ENCODE assay signal across 23 cellular contexts in the genomic region with DNA sequence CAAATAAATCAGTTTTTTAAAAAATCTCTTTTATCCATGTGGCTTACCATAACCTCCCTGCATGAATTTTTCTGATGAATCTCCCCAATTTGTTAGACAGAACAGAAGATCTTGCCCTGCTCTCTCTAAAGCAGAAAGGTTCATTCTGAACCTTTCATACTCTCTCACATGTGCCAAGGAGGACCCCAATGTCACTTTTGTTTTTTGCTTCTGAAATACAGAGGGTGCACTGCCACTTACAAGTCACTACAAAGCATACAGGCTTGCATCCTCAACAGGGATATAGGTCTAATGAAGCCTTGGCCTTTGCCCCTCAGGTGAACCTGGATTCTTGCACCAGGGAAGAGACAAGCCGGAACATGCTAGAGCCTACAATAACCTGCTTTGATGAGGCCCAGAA. TPM values are rescaled to one million over a fixed set of nuclear protein-coding genes. Genes with fewer than 3 reads are reported as not detected.
DNase-seq lines count a peak whose midpoint lies in the region; ATAC-seq, FAIRE-seq and TF ChIP-seq lines count a peak whose summit lies in the region.
"Had no signal": no experiment of that assay in that cellular context is flagged by ENCODE, and none has a peak within 500 bp of the region (broad histone marks: within the 10 kb centered on the region; RNA-seq: fewer than 3 reads in every experiment).

No MANE protein-coding gene starts in this region.

- H4K20me1 ChIP-seq in astrocyte (ENCODE audit: insufficient read depth, low read length): peaks cover 38% of the 10 kb centered on the region

- H3K27me3 Mint-ChIP-seq in HFFc6 (ENCODE audit: insufficient read depth) (no peaks in the 10 kb centered on the region; the same call in 1 of the 2 replicates), astrocyte (ENCODE audit: low read depth, unreplicated experiment) (no peaks in the 10 kb centered on the region)

- H3K36me3 ChIP-seq in ACC112 (ENCODE audit: insufficient read depth, low read length) (peaks cover 56% of the 10 kb centered on the region), astrocyte (ENCODE audit: insufficient read depth, low read length) (peaks cover 44% of the 10 kb centered on the region), skeletal muscle satellite cell (ENCODE audit: insufficient read depth, low read length) (peaks cover 56% of the 10 kb centered on the region)
- H3K36me3 ChIP-seq: HAP-1 had no signal

- H3K9me3 Mint-ChIP-seq in HFFc6 (peaks cover 4% of the 10 kb centered on the region; the same call in 1 of the 2 replicates), astrocyte (ENCODE audit: unreplicated experiment) (peaks cover 2% of the 10 kb centered on the region)
- no peaks in the 10 kb centered on the region for H3K9me3 Mint-ChIP-seq in activated naive CD4-positive, alpha-beta T cell treated with anti-CD3 and anti-CD28 coated beads, Interleukin-2, amount 50 U/mL, for 72 hours
- H3K9me3 Mint-ChIP-seq: CD4-positive, CD25-positive, alpha-beta regulatory T cell had no signal

- no peaks in the 10 kb centered on the region for H3K27me3 ChIP-seq in ACC112 (ENCODE audit: insufficient read depth, low read length)
- H3K27me3 ChIP-seq in astrocyte (ENCODE audit: insufficient read depth, low read length): no peaks in the 10 kb centered on the region
- no peaks in the 10 kb centered on the region for H3K27me3 ChIP-seq in skeletal muscle satellite cell (ENCODE audit: control insufficient read depth, insufficient read depth, low read length)

- DNase-seq in HFFc6 (no peak), astrocyte (ENCODE audit: low read depth) (no peak)
- no peak for DNase-seq in activated naive CD4-positive, alpha-beta T cell treated with anti-CD3 and anti-CD28 coated beads, Interleukin-2, amount 50 U/mL, for 72 hours (ENCODE audit: low spot score in 2 of 2)
- DNase-seq: 8988T; C1 segment of cervical spinal cord; CD4-positive, CD25-positive, alpha-beta regulatory T cell; CD8-positive, alpha-beta memory T cell; COR-L47; DMS153; DMS79; GDM1; IMR-90 had no signal

- peaks cover 52% of the 10 kb centered on the region for H3K36me3 Mint-ChIP-seq in HFFc6 (ENCODE audit: low read depth)
- peaks cover 6% of the 10 kb centered on the region for H3K36me3 Mint-ChIP-seq in astrocyte (ENCODE audit: low read depth, unreplicated experiment)
- H3K36me3 Mint-ChIP-seq in activated naive CD4-positive, alpha-beta T cell treated with anti-CD3 and anti-CD28 coated beads, Interleukin-2, amount 50 U/mL, for 72 hours: no peaks in the 10 kb centered on the region
- H3K36me3 Mint-ChIP-seq: CD4-positive, CD25-positive, alpha-beta regulatory T cell; CD8-positive, alpha-beta memory T cell had no signal

- no peak for FAIRE-seq in astrocyte (lab: Jason Lieb, UNC)
- FAIRE-seq: GM12892, GM18507, H1, HTR-8/SVneo, K562 had no signal

- H3K9ac ChIP-seq in astrocyte (ENCODE audit: low read length): peak overlapping the region; percentile 91
- peak overlapping the region; percentile 63 for H3K9ac ChIP-seq in skeletal muscle satellite cell (ENCODE audit: low read depth, low read length)

- H3K27ac ChIP-seq in ACC112 (ENCODE audit: low read depth, low read length): peak overlapping the region; percentile 80
- peak overlapping the region; percentile 5 for H3K27ac ChIP-seq in astrocyte (ENCODE audit: low read depth, low read length)

- H3K4me3 ChIP-seq in ACC112 (ENCODE audit: low read depth, low read length): peak overlapping the region; percentile 79; the same call in 1 of the 2 replicates
- no peak overlapping the region for H3K4me3 ChIP-seq in astrocyte (ENCODE audit: insufficient read depth, low read depth, low read length)
- H3K4me3 ChIP-seq in skeletal muscle satellite cell (ENCODE audit: low read length): no peak overlapping the region
- H3K4me3 ChIP-seq: HAP-1, K562 had no signal

- H3K79me2 ChIP-seq in ACC112 (ENCODE audit: control insufficient read depth, insufficient read depth, low read length, unreplicated experiment) (peaks cover 40% of the 10 kb centered on the region), astrocyte (ENCODE audit: insufficient read depth, low read length) (peaks cover 60% of the 10 kb centered on the region)

- H3K9me3 ChIP-seq in astrocyte (ENCODE audit: insufficient read depth, low read depth, low read length) (no peaks in the 10 kb centered on the region), skeletal muscle satellite cell (replicated peaks; ENCODE audit: low read length) (no peaks in the 10 kb centered on the region)
- H3K9me3 ChIP-seq: HAP-1 had no signal

- H3K27ac Mint-ChIP-seq in HFFc6: peak overlapping the region; percentile 25; the same call in 1 of the 2 replicates
- H3K27ac Mint-ChIP-seq in astrocyte (ENCODE audit: unreplicated experiment): no peak overlapping the region
- no peak overlapping the region for H3K27ac Mint-ChIP-seq in activated naive CD4-positive, alpha-beta T cell treated with anti-CD3 and anti-CD28 coated beads, Interleukin-2, amount 50 U/mL, for 72 hours
- H3K27ac Mint-ChIP-seq: B cell; CD4-positive, CD25-positive, alpha-beta regulatory T cell had no signal

- H3K4me3 Mint-ChIP-seq in HFFc6 (no peak overlapping the region), astrocyte (ENCODE audit: unreplicated experiment) (no peak overlapping the region)
- H3K4me3 Mint-ChIP-seq: B cell; CD4-positive, CD25-positive, alpha-beta regulatory T cell; CD8-positive, alpha-beta memory T cell had no signal

- TF ChIP-seq CTCF in HFFc6 (IDR thresholded peaks at IDR 0.05) (no peak), astrocyte (IDR thresholded peaks at IDR 0.05; ENCODE audit: insufficient read depth, low read depth, low read length) (no peak)

- no peak for ATAC-seq in HG03439 (IDR thresholded peaks at IDR 0.05; ENCODE audit: unreplicated experiment)
- ATAC-seq in activated naive CD4-positive, alpha-beta T cell treated with anti-CD3 and anti-CD28 coated beads, Interleukin-2, amount 50 U/mL, for 72 hours: no peak
- ATAC-seq in GM21717 (IDR thresholded peaks at IDR 0.05; ENCODE audit: unreplicated experiment): no peak
- ATAC-seq: K562 had no signal

- H3K4me1 Mint-ChIP-seq in HFFc6 (ENCODE audit: low read depth) (peaks cover 68% of the 10 kb centered on the region), astrocyte (ENCODE audit: low read depth, unreplicated experiment) (peaks cover 15% of the 10 kb centered on the region)
- H3K4me1 Mint-ChIP-seq: CD4-positive, CD25-positive, alpha-beta regulatory T cell; CD8-positive, alpha-beta memory T cell had no signal

- no peak overlapping the region for H2AFZ ChIP-seq in ACC112 (ENCODE audit: low read length, unreplicated experiment)
- H2AFZ ChIP-seq in astrocyte (ENCODE audit: low read depth, low read length): no peak overlapping the region

- H3K4me2 ChIP-seq in astrocyte (ENCODE audit: low read length): peak overlapping the region; percentile 81
- peak overlapping the region; percentile 82 for H3K4me2 ChIP-seq in skeletal muscle satellite cell (ENCODE audit: low read length)

- H3K4me1 ChIP-seq in ACC112 (ENCODE audit: control insufficient read depth, insufficient read depth, low read length, unreplicated experiment) (peaks cover 32% of the 10 kb centered on the region), astrocyte (ENCODE audit: insufficient read depth, low read length) (peaks cover 23% of the 10 kb centered on the region), skeletal muscle satellite cell (ENCODE audit: control insufficient read depth, insufficient read depth, low read length) (peaks cover 24% of the 10 kb centered on the region)
- H3K4me1 ChIP-seq: HAP-1 had no signal

RNA-seq across cellular contexts. Expression of a gene that starts 4.8 kb away (rescaled TPM):
- total RNA-seq in HFFc6 (2021; fragmentation: NEBNext Ultra II Directional; extraction: Animal tissue kit (Norgen Biotek cat#: 25700)): 10 to 100 TPM; 32.3 to 48.6 (median 37.3) TPM
- total RNA-seq in astrocyte: 16.2 and 23.8 TPM in 2 replicates
- 25.3 and 45.0 TPM in 2 replicates for total RNA-seq in skeletal muscle satellite cell (2012; rRNA removed)
- total RNA-seq in activated naive CD4-positive, alpha-beta T cell treated with anti-CD3 and anti-CD28 coated beads, Interleukin-2, amount 50 U/mL, for 72 hours: not detected
- total RNA-seq: B cell; CD4-positive, CD25-positive, alpha-beta regulatory T cell; CD8-positive, alpha-beta memory T cell; K562 had no signal

Comparison
In these comparisons a context has a peak if more than half of its experiments do, and no peak if none do; other contexts are left out.
1. RNA of a gene that starts 4.8 kb away (total RNA-seq): 32.3 to 48.6 TPM in HFFc6 and 16.2 to 23.8 TPM in astrocyte; not detected in activated naive CD4-positive, alpha-beta T cell treated with anti-CD3 and anti-CD28 coated beads, Interleukin-2, amount 50 U/mL, for 72 hours; every median in the first group is over 10 times any median in the second.